17 cellular contexts compared by ENCODE assay signal in genomic region chr1:39420493-39420892, GRCh38.
DNase-seq lines count a peak whose midpoint lies in the region; ATAC-seq and TF ChIP-seq lines count a peak whose summit lies in the region.
"Had no signal": no experiment of that assay in that cellular context is flagged by ENCODE, and none has a peak within 500 bp of the region (broad histone marks: within the 10 kb centered on the region; RNA-seq: fewer than 3 reads in every experiment).

No MANE protein-coding gene starts in this region.

- intact Hi-C loops in OCI-LY7 (cut with micrococcal nuclease; ENCODE audit: unreplicated experiment): no loop called here

- H3K27ac ChIP-seq in OCI-LY7 (ENCODE audit: low read depth, low read length, poor library complexity, severe bottlenecking): no peak overlapping the region
- H3K27ac ChIP-seq: BLaER1 treated with 17β-estradiol and CSF1 and Interleukin-3, amounts not matched to agents 10 nM and 100 nM had no signal

- no peaks in the 10 kb centered on the region for H3K9me2 ChIP-seq in OCI-LY7 (ENCODE audit: insufficient read depth, low read length)

- no TSS peak for BruUV-seq in OCI-LY7 (replicated peaks; lab: Mats Ljungman, UMichigan)

- no peaks in the 10 kb centered on the region for H3K4me1 ChIP-seq in OCI-LY7 (ENCODE audit: insufficient read depth, low read length, poor library complexity, severe bottlenecking)

- H3K27me3 Mint-ChIP-seq in activated T-helper 17 cell treated with anti-CD3 and anti-CD28 coated beads, Interleukin-2, amount 50 U/mL, for 72 hours: no peaks in the 10 kb centered on the region
- H3K27me3 Mint-ChIP-seq in mesothelial cell of epicardium (ENCODE audit: low read depth): no peaks in the 10 kb centered on the region
- H3K27me3 Mint-ChIP-seq in stimulated activated naive CD8-positive, alpha-beta T cell treated with anti-CD3 and anti-CD28 coated beads, Interleukin-15, amount 100 ng/mL, for 72 hours: no peaks in the 10 kb centered on the region

- H3K9me3 Mint-ChIP-seq in activated naive CD4-positive, alpha-beta T cell treated with anti-CD3 and anti-CD28 coated beads, Interleukin-2, amount 50 U/mL, for 72 hours: no peaks in the 10 kb centered on the region
- H3K9me3 Mint-ChIP-seq in activated T-helper 17 cell treated with anti-CD3 and anti-CD28 coated beads, Interleukin-2, amount 50 U/mL, for 72 hours: no peaks in the 10 kb centered on the region
- no peaks in the 10 kb centered on the region for H3K9me3 Mint-ChIP-seq in mesothelial cell of epicardium
- H3K9me3 Mint-ChIP-seq in stimulated activated naive CD8-positive, alpha-beta T cell treated with anti-CD3 and anti-CD28 coated beads, Interleukin-15, amount 100 ng/mL, for 72 hours: no peaks in the 10 kb centered on the region
- H3K9me3 Mint-ChIP-seq: CD8-positive, alpha-beta T cell; HFFc6 had no signal

- no peak overlapping the region for H3K4me2 ChIP-seq in OCI-LY7 (ENCODE audit: low read length)
- H3K4me2 ChIP-seq: BLaER1 treated with 17β-estradiol and CSF1 and Interleukin-3, amounts not matched to agents 10 nM and 100 nM had no signal

- CTCF ChIA-PET in OCI-LY7 (lab: Charles Lee; ENCODE audit: unreplicated experiment): no interaction called here

- peaks cover 47% of the 10 kb centered on the region for H3K36me3 ChIP-seq in OCI-LY7 (ENCODE audit: insufficient read depth, low read length)

- peak; percentile 67 to 89 for ATAC-seq in activated naive CD4-positive, alpha-beta T cell treated with anti-CD3 and anti-CD28 coated beads, Interleukin-2, amount 50 U/mL, for 72 hours
- ATAC-seq in activated T-helper 17 cell treated with anti-CD3 and anti-CD28 coated beads, Interleukin-2, amount 50 U/mL, for 72 hours (replicated peaks): peak; percentile 87
- ATAC-seq in stimulated activated naive CD8-positive, alpha-beta T cell treated with anti-CD3 and anti-CD28 coated beads, Interleukin-15, amount 100 ng/mL, for 72 hours: peak; percentile 91
- ATAC-seq in HG03045 (IDR thresholded peaks at IDR 0.05; ENCODE audit: unreplicated experiment): no peak
- ATAC-seq: CD8-positive, alpha-beta T cell; HepG2 had no signal

- H3K4me1 Mint-ChIP-seq in activated T-helper 17 cell treated with anti-CD3 and anti-CD28 coated beads, Interleukin-2, amount 50 U/mL, for 72 hours: peaks cover 37% of the 10 kb centered on the region
- peaks cover 20% of the 10 kb centered on the region for H3K4me1 Mint-ChIP-seq in mesothelial cell of epicardium
- peaks cover 18% of the 10 kb centered on the region for H3K4me1 Mint-ChIP-seq in stimulated activated naive CD8-positive, alpha-beta T cell treated with anti-CD3 and anti-CD28 coated beads, Interleukin-15, amount 100 ng/mL, for 72 hours

- no peaks in the 10 kb centered on the region for H3K79me2 ChIP-seq in OCI-LY7 (ENCODE audit: insufficient read depth, low read depth, low read length)

- no peak overlapping the region for H3K4me3 ChIP-seq in OCI-LY7 (ENCODE audit: low read depth, low read length, poor library complexity, severe bottlenecking)
- H3K4me3 ChIP-seq: BLaER1 treated with 17β-estradiol and CSF1 and Interleukin-3, amounts not matched to agents 10 nM and 100 nM had no signal

- H3K9me3 ChIP-seq in OCI-LY7 (ENCODE audit: low read length): no peaks in the 10 kb centered on the region
- H3K9me3 ChIP-seq: BLaER1 treated with 17β-estradiol and CSF1 and Interleukin-3, amounts not matched to agents 10 nM and 100 nM had no signal

- no peaks in the 10 kb centered on the region for H4K20me1 ChIP-seq in OCI-LY7 (ENCODE audit: insufficient read depth, low read length)

- no peak for TF ChIP-seq CTCF in mesothelial cell of epicardium (IDR thresholded peaks at IDR 0.05; ENCODE audit: unreplicated experiment)
- TF ChIP-seq CTCF in OCI-LY7 (conservative IDR thresholded peaks at IDR 0.05; ENCODE audit: low read length): no peak

- POLR2A ChIA-PET in OCI-LY7 (lab: Charles Lee): interaction anchor here (0.6 kb wide), 1 partner anchor 853 kb away, joined by 6 read pairs; no protein-coding TSS in a partner anchor

- DNase-seq in activated naive CD4-positive, alpha-beta T cell treated with anti-CD3 and anti-CD28 coated beads, Interleukin-2, amount 50 U/mL, for 72 hours (ENCODE audit: low spot score in 2 of 2): no peak
- no peak for DNase-seq in activated naive CD4-positive, alpha-beta T cell treated with anti-CD3 and anti-CD28 coated beads, Interleukin-2, amount 50 U/mL, for 16 hours
- DNase-seq in mesothelial cell of epicardium (ENCODE audit: low spot score in 2 of 2, unreplicated experiment in 2 of 2): no peak
- DNase-seq in stimulated activated naive CD8-positive, alpha-beta T cell treated with anti-CD3 and anti-CD28 coated beads, Interleukin-15, amount 100 ng/mL, for 72 hours: no peak
- DNase-seq in OCI-LY7 (ENCODE audit: low spot score): no peak
- no peak for DNase-seq in NCI-H1694 treated with DMSO at 0.1 percent for 48 hours (lab: John Stamatoyannopoulos, UW)
- DNase-seq: ACHN; CD8-positive, alpha-beta T cell; COR-L47; DMS53; GF-D8; HCEC 1CT; HFFc6 had no signal

- no peak overlapping the region for H2AFZ ChIP-seq in OCI-LY7 (ENCODE audit: low read length)

- no peak overlapping the region for H3K4me3 Mint-ChIP-seq in activated T-helper 17 cell treated with anti-CD3 and anti-CD28 coated beads, Interleukin-2, amount 50 U/mL, for 72 hours
- H3K4me3 Mint-ChIP-seq in mesothelial cell of epicardium: no peak overlapping the region
- no peak overlapping the region for H3K4me3 Mint-ChIP-seq in stimulated activated naive CD8-positive, alpha-beta T cell treated with anti-CD3 and anti-CD28 coated beads, Interleukin-15, amount 100 ng/mL, for 72 hours
- H3K4me3 Mint-ChIP-seq: CD8-positive, alpha-beta T cell; HFFc6 had no signal

- peaks cover 5 to 28% of the 10 kb centered on the region in 2 donors for H3K36me3 Mint-ChIP-seq in activated naive CD4-positive, alpha-beta T cell treated with anti-CD3 and anti-CD28 coated beads, Interleukin-2, amount 50 U/mL, for 72 hours
- peaks cover 82% of the 10 kb centered on the region for H3K36me3 Mint-ChIP-seq in activated T-helper 17 cell treated with anti-CD3 and anti-CD28 coated beads, Interleukin-2, amount 50 U/mL, for 72 hours (ENCODE audit: low read depth)
- peaks cover 29% of the 10 kb centered on the region for H3K36me3 Mint-ChIP-seq in mesothelial cell of epicardium

- peak overlapping the region; percentile 44 to 55 for H3K27ac Mint-ChIP-seq in activated naive CD4-positive, alpha-beta T cell treated with anti-CD3 and anti-CD28 coated beads, Interleukin-2, amount 50 U/mL, for 72 hours
- H3K27ac Mint-ChIP-seq in activated T-helper 17 cell treated with anti-CD3 and anti-CD28 coated beads, Interleukin-2, amount 50 U/mL, for 72 hours: peak overlapping the region; percentile 55
- H3K27ac Mint-ChIP-seq in mesothelial cell of epicardium: peak overlapping the region; percentile 20
- peak overlapping the region in 1 of 2 donors; percentile 46 for H3K27ac Mint-ChIP-seq in stimulated activated naive CD8-positive, alpha-beta T cell treated with anti-CD3 and anti-CD28 coated beads, Interleukin-15, amount 100 ng/mL, for 72 hours
